ENCODE assay signal across 8 cellular contexts in the genomic region with DNA sequence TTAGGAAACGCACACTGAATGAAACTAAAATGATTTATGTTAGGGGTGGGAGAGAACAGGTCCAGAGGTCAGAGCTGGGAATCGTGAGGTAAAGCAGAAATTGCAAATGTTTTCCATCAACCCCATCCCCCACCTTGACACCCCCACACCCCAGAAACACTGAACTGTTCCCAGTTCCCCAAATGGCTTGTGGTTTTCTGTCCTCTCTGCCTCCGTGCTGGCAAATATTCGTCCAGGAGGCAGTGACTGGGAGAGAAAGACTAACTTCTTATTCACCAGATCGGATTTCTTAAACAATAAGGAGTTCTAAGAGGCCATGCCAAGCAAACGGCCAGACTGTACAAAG. TPM values are rescaled to one million over a fixed set of nuclear protein-coding genes. Genes with fewer than 3 reads are reported as not detected.
A peak's percentile ranks its signal among the peaks of the same experiment; 100 is the strongest.
DNase-seq lines count a peak whose midpoint lies in the region; ATAC-seq and TF ChIP-seq lines count a peak whose summit lies in the region.

No MANE protein-coding gene starts in this region.

- peaks cover 1% of the 10 kb centered on the region; the same call in 1 of the 2 replicates for H3K27me3 Mint-ChIP-seq in HFFc6 (ENCODE audit: insufficient read depth)
- H3K27me3 Mint-ChIP-seq in activated T-helper 2 cell treated with anti-CD3 and anti-CD28 coated beads, Interferon-gamma antibody, Interleukin-2, Interleukin-4, amounts not matched to agents 10 μg/mL and 5 μg/mL and 100 μg/mL, durations not matched to agents 14 hours and 24 hours and 36 hours (ENCODE audit: low read depth): no peaks in the 10 kb centered on the region
- H3K27me3 Mint-ChIP-seq in stimulated activated memory B cell treated with anti-CD40 and anti-IgM and Interleukin-4, amounts not matched to agents 10 μg/mL and 1 μg/mL and 100 μg/mL, for 72 hours: no peaks in the 10 kb centered on the region

- intact Hi-C loops in activated T-helper 2 cell treated with anti-CD3 and anti-CD28 coated beads, Interferon-gamma antibody, Interleukin-2, Interleukin-4, amounts not matched to agents 10 μg/mL and 5 μg/mL and 100 μg/mL, durations not matched to agents 14 hours and 24 hours and 36 hours (cut with micrococcal nuclease): loop anchor here (2.0 kb wide), 1 partner anchor 16 kb away; no protein-coding TSS in a partner anchor

- H3K9ac ChIP-seq in iPS-15b (ENCODE audit: low read depth, low read length): peak overlapping the region; percentile 93

- peaks cover 15% of the 10 kb centered on the region for H3K36me3 Mint-ChIP-seq in HFFc6 (ENCODE audit: low read depth)
- peaks cover 10% of the 10 kb centered on the region for H3K36me3 Mint-ChIP-seq in activated T-helper 2 cell treated with anti-CD3 and anti-CD28 coated beads, Interferon-gamma antibody, Interleukin-2, Interleukin-4, amounts not matched to agents 10 μg/mL and 5 μg/mL and 100 μg/mL, durations not matched to agents 14 hours and 24 hours and 36 hours (ENCODE audit: low read depth)
- peaks cover 27% of the 10 kb centered on the region for H3K36me3 Mint-ChIP-seq in stimulated activated memory B cell treated with anti-CD40 and anti-IgM and Interleukin-4, amounts not matched to agents 10 μg/mL and 1 μg/mL and 100 μg/mL, for 72 hours

- DNase-seq in HFFc6 (no peak), DMS114 treated with DMSO at 0.1 percent for 48 hours (lab: John Stamatoyannopoulos, UW; ENCODE audit: unreplicated experiment) (no peak), NCI-H1092 treated with DMSO at 0.1 percent for 48 hours (lab: John Stamatoyannopoulos, UW) (no peak)
- DNase-seq in activated T-helper 2 cell treated with anti-CD3 and anti-CD28 coated beads, Interferon-gamma antibody, Interleukin-2, Interleukin-4, amounts not matched to agents 10 μg/mL and 5 μg/mL and 100 μg/mL, durations not matched to agents 14 hours and 24 hours and 36 hours (ENCODE audit: low spot score): no peak

- peak overlapping the region; percentile 84 for H3K4me3 ChIP-seq in iPS-15b (ENCODE audit: low read depth, low read length)

- H3K4me1 ChIP-seq in iPS-15b (ENCODE audit: control insufficient read depth, insufficient read depth, low read length): peaks cover 13% of the 10 kb centered on the region

- no peak for ATAC-seq in stimulated activated memory B cell treated with anti-CD40 and anti-IgM and Interleukin-4, amounts not matched to agents 10 μg/mL and 1 μg/mL and 100 μg/mL, for 72 hours
- ATAC-seq in GM21576 (IDR thresholded peaks at IDR 0.05; ENCODE audit: unreplicated experiment): no peak
- ATAC-seq in HG03521 (IDR thresholded peaks at IDR 0.05; ENCODE audit: unreplicated experiment): no peak

- H3K9me3 Mint-ChIP-seq in HFFc6: no peaks in the 10 kb centered on the region
- H3K9me3 Mint-ChIP-seq in activated T-helper 2 cell treated with anti-CD3 and anti-CD28 coated beads, Interferon-gamma antibody, Interleukin-2, Interleukin-4, amounts not matched to agents 10 μg/mL and 5 μg/mL and 100 μg/mL, durations not matched to agents 14 hours and 24 hours and 36 hours: no peaks in the 10 kb centered on the region
- H3K9me3 Mint-ChIP-seq in stimulated activated memory B cell treated with anti-CD40 and anti-IgM and Interleukin-4, amounts not matched to agents 10 μg/mL and 1 μg/mL and 100 μg/mL, for 72 hours: no peaks in the 10 kb centered on the region

- H3K9me3 ChIP-seq in iPS-15b (ENCODE audit: control insufficient read depth, insufficient read depth, low read length): no peaks in the 10 kb centered on the region

- peak overlapping the region; percentile 90 for H3K4me3 Mint-ChIP-seq in HFFc6
- peak overlapping the region; percentile 85 for H3K4me3 Mint-ChIP-seq in activated T-helper 2 cell treated with anti-CD3 and anti-CD28 coated beads, Interferon-gamma antibody, Interleukin-2, Interleukin-4, amounts not matched to agents 10 μg/mL and 5 μg/mL and 100 μg/mL, durations not matched to agents 14 hours and 24 hours and 36 hours (ENCODE audit: low read depth)
- peak overlapping the region; percentile 86 for H3K4me3 Mint-ChIP-seq in stimulated activated memory B cell treated with anti-CD40 and anti-IgM and Interleukin-4, amounts not matched to agents 10 μg/mL and 1 μg/mL and 100 μg/mL, for 72 hours

- no peaks in the 10 kb centered on the region for H3K36me3 ChIP-seq in iPS-15b (ENCODE audit: control insufficient read depth, insufficient read depth, low read length)

- H3K4me1 Mint-ChIP-seq in HFFc6 (ENCODE audit: low read depth): peaks cover 24% of the 10 kb centered on the region
- H3K4me1 Mint-ChIP-seq in activated T-helper 2 cell treated with anti-CD3 and anti-CD28 coated beads, Interferon-gamma antibody, Interleukin-2, Interleukin-4, amounts not matched to agents 10 μg/mL and 5 μg/mL and 100 μg/mL, durations not matched to agents 14 hours and 24 hours and 36 hours (ENCODE audit: low read depth): peaks cover 10% of the 10 kb centered on the region
- H3K4me1 Mint-ChIP-seq in stimulated activated memory B cell treated with anti-CD40 and anti-IgM and Interleukin-4, amounts not matched to agents 10 μg/mL and 1 μg/mL and 100 μg/mL, for 72 hours: peaks cover 59% of the 10 kb centered on the region

- no peak for TF ChIP-seq CTCF in HFFc6 (IDR thresholded peaks at IDR 0.05)

- peaks cover 9% of the 10 kb centered on the region for H3K27me3 ChIP-seq in iPS-15b (ENCODE audit: control insufficient read depth, insufficient read depth, low read length)

- peak overlapping the region; percentile 71 for H3K27ac Mint-ChIP-seq in HFFc6
- H3K27ac Mint-ChIP-seq in activated T-helper 2 cell treated with anti-CD3 and anti-CD28 coated beads, Interferon-gamma antibody, Interleukin-2, Interleukin-4, amounts not matched to agents 10 μg/mL and 5 μg/mL and 100 μg/mL, durations not matched to agents 14 hours and 24 hours and 36 hours: peak overlapping the region; percentile 63
- H3K27ac Mint-ChIP-seq in stimulated activated memory B cell treated with anti-CD40 and anti-IgM and Interleukin-4, amounts not matched to agents 10 μg/mL and 1 μg/mL and 100 μg/mL, for 72 hours: peak overlapping the region; percentile 71

RNA-seq across cellular contexts. Expression of gene RASSF4, which starts 0.7 kb away (rescaled TPM):
- total RNA-seq in HFFc6 (2021; fragmentation: NEBNext Ultra II Directional; extraction: Animal tissue kit (Norgen Biotek cat#: 25700)): 1 to 10 TPM; 1.1 to 3.8 (median 2.9) TPM
- total RNA-seq in activated T-helper 2 cell treated with anti-CD3 and anti-CD28 coated beads, Interferon-gamma antibody, Interleukin-2, Interleukin-4, amounts not matched to agents 10 μg/mL and 5 μg/mL and 100 μg/mL, durations not matched to agents 14 hours and 24 hours and 36 hours: 0.66 and 1.7 TPM in 2 replicates

RNA-seq across cellular contexts. Expression of gene DEPP1, which starts 19.7 kb away (rescaled TPM):
- under 1 TPM; 0.43 to 0.78 (median 0.52) TPM for total RNA-seq in HFFc6 (2021; fragmentation: NEBNext Ultra II Directional; extraction: Animal tissue kit (Norgen Biotek cat#: 25700))
- 0.64 and 1.5 TPM in 2 replicates for total RNA-seq in activated T-helper 2 cell treated with anti-CD3 and anti-CD28 coated beads, Interferon-gamma antibody, Interleukin-2, Interleukin-4, amounts not matched to agents 10 μg/mL and 5 μg/mL and 100 μg/mL, durations not matched to agents 14 hours and 24 hours and 36 hours

RNA-seq across cellular contexts. Expression of gene ZNF22, which starts 41.9 kb away (rescaled TPM):
- 10 to 100 TPM in 4 of 6 experiments, 1 to 10 TPM in 2; 7.4 to 15.8 (median 13.2) TPM for total RNA-seq in HFFc6 (2021; fragmentation: NEBNext Ultra II Directional; extraction: Animal tissue kit (Norgen Biotek cat#: 25700))
- total RNA-seq in activated T-helper 2 cell treated with anti-CD3 and anti-CD28 coated beads, Interferon-gamma antibody, Interleukin-2, Interleukin-4, amounts not matched to agents 10 μg/mL and 5 μg/mL and 100 μg/mL, durations not matched to agents 14 hours and 24 hours and 36 hours: 24.6 and 25.6 TPM in 2 replicates

RNA-seq across cellular contexts. Expression of gene TMEM72, which starts 47.7 kb away (rescaled TPM):
- total RNA-seq in HFFc6 (2021; fragmentation: NEBNext Ultra II Directional; extraction: Animal tissue kit (Norgen Biotek cat#: 25700)): not detected
- total RNA-seq in activated T-helper 2 cell treated with anti-CD3 and anti-CD28 coated beads, Interferon-gamma antibody, Interleukin-2, Interleukin-4, amounts not matched to agents 10 μg/mL and 5 μg/mL and 100 μg/mL, durations not matched to agents 14 hours and 24 hours and 36 hours: not detected in 2 replicates
